In genomic region chr5:150489358-150490295, GRCh38 we compare ENCODE assay signal across 8 cellular contexts. TPM values are rescaled to one million over a fixed set of nuclear protein-coding genes. Genes with fewer than 3 reads are reported as not detected.
A peak's percentile ranks its signal among the peaks of the same experiment; 100 is the strongest.
DNase-seq lines count a peak whose midpoint lies in the region; ATAC-seq and TF ChIP-seq lines count a peak whose summit lies in the region.

No MANE protein-coding gene starts in this region.

- H3K9me3 ChIP-seq in spleen = no peaks in the 10 kb centered on the region

- WGBS in spleen, 5 donors = 27 to 52% (median 39%) methylated on average over 9 of the region's 9 CpGs

- H3K4me3 ChIP-seq in fibroblast of villous mesenchyme (ENCODE audit: low read depth, low read length) (no peak overlapping the region), spleen (peak overlapping the region in 5 of 8 donors; percentile 7 to 86 (median 65))

- intact Hi-C loops in spleen (cut with DNase I; ENCODE audit: low total_unique reads) = no loop called here

- peak; percentile 36 for TF ChIP-seq POLR2A in GM18505 (IDR thresholded peaks at IDR 0.05; ENCODE audit: borderline replicate concordance, extremely low read depth, insufficient read depth, insufficient read length)
- no peak for TF ChIP-seq POLR2A in spleen (IDR thresholded peaks at IDR 0.05)

- TF ChIP-seq CTCF in fibroblast of villous mesenchyme (IDR thresholded peaks at IDR 0.05; ENCODE audit: insufficient read depth, low read depth, low read length) = peak; percentile 2
- no peak for TF ChIP-seq CTCF in spleen (IDR thresholded peaks at IDR 0.05 in 8 of 11, conservative IDR thresholded peaks at IDR 0.05 in 3 of 11)

- H3K27ac ChIP-seq in spleen = peak overlapping the region; percentile 70 to 99 (median 97)

- peak; percentile 84 to 88 for DNase-seq in NOMO-1 (lab: John Stamatoyannopoulos, UW; ENCODE audit: unreplicated experiment in 2 of 2)
- DNase-seq in fibroblast of villous mesenchyme (ENCODE audit: low read depth) = no peak
- DNase-seq in spleen = peak; percentile 89
- DNase-seq in activated T-cell treated with anti-CD3 and anti-CD28 coated beads, Interleukin-2, amount 50 U/mL, for 48 hours = no peak
- DNase-seq in NCI-H1694 (lab: John Stamatoyannopoulos, UW) = no peak
- DNase-seq in DMS53 treated with DMSO at 0.1 percent for 48 hours (lab: John Stamatoyannopoulos, UW; ENCODE audit: unreplicated experiment) = no peak

- ATAC-seq in GM18505 (IDR thresholded peaks at IDR 0.05; ENCODE audit: unreplicated experiment) (peak; percentile 68), HG02571 (IDR thresholded peaks at IDR 0.05; ENCODE audit: unreplicated experiment) (peak; percentile 84)

- H3K4me1 ChIP-seq in spleen = peaks cover 47 to 91% (median 75%) of the 10 kb centered on the region in 6 donors

- peaks cover 0 to 47% (median 0%) of the 10 kb centered on the region in 6 donors for H3K36me3 ChIP-seq in spleen

- peaks cover 0 to 9% (median 0%) of the 10 kb centered on the region in 7 donors for H3K27me3 ChIP-seq in spleen (replicated peaks in 1 of 7)

RNA-seq across cellular contexts. Expression of gene NDST1, which starts 18.3 kb away (rescaled TPM):
- 87.2 and 89.5 TPM in 2 replicates for total RNA-seq in fibroblast of villous mesenchyme
- 100 to 1,000 TPM; 123 to 360 (median 261) TPM for total RNA-seq in spleen
- polyA plus RNA-seq in spleen = 10 to 100 TPM in 1 of 3 donors, 1 to 10 TPM in 2; 6.1 to 45.7 (median 6.8) TPM

RNA-seq across cellular contexts. Expression of gene RPS14, which starts 40.1 kb away (rescaled TPM):
- total RNA-seq in fibroblast of villous mesenchyme = 1,744 and 3,299 TPM in 2 replicates
- 1,000 to 10,000 TPM; 1,801 to 2,829 (median 2,025) TPM for total RNA-seq in spleen
- 1,000 to 10,000 TPM; 5,417 to 8,400 (median 8,329) TPM for polyA plus RNA-seq in spleen

Comparison
In these comparisons a context has a peak if more than half of its experiments do, and no peak if none do; other contexts are left out.
1. DNase-seq: peak in NOMO-1 (2 of 2) and spleen (single experiment); none in fibroblast of villous mesenchyme (single experiment), activated T-cell treated with anti-CD3 and anti-CD28 coated beads, Interleukin-2, amount 50 U/mL, for 48 hours (0 of 2), NCI-H1694 (single experiment) and DMS53 treated with DMSO at 0.1 percent for 48 hours (single experiment).